ENCODE assay signal across 2 cellular contexts in genomic region chr9:34797367-34797766, GRCh38.
TF ChIP-seq lines count a peak whose summit lies in the region.

No MANE protein-coding gene starts in this region.

TF ChIP-seq in GM23338, 12 proteins besides CTCF, POLR2A, EP300 and RAD21 (continued from another document):
- TF ChIP-seq ZNF462 (CRISPR knock-in tag; IDR thresholded peaks at IDR 0.05) = no peak
- TF ChIP-seq NANOG (IDR thresholded peaks at IDR 0.05; ENCODE audit: borderline replicate concordance) = no peak
- no peak for TF ChIP-seq EZH2 (IDR thresholded peaks at IDR 0.05; ENCODE audit: low read depth, unreplicated experiment)
- TF ChIP-seq EZH2phosphoT487 (IDR thresholded peaks at IDR 0.05; ENCODE audit: unreplicated experiment) = no peak
- TF ChIP-seq STAT1 (IDR thresholded peaks at IDR 0.05; ENCODE audit: unreplicated experiment) = no peak
- no peak for TF ChIP-seq JUNB (IDR thresholded peaks at IDR 0.05; ENCODE audit: unreplicated experiment)
- no peak for TF ChIP-seq POLR2AphosphoS5 (IDR thresholded peaks at IDR 0.05; ENCODE audit: low read depth)
- TF ChIP-seq ZNF114 (CRISPR knock-in tag; IDR thresholded peaks at IDR 0.05) = no peak
- no peak for TF ChIP-seq REST (IDR thresholded peaks at IDR 0.05; ENCODE audit: unreplicated experiment)
- no peak for TF ChIP-seq CREB1 (CRISPR knock-in tag; IDR thresholded peaks at IDR 0.05; ENCODE audit: low read depth)
- TF ChIP-seq ETS1 (IDR thresholded peaks at IDR 0.05) = no peak

TF ChIP-seq in IMR-90, 13 proteins besides CTCF, POLR2A, EP300 and RAD21 (continued from another document):
- TF ChIP-seq FOS (IDR thresholded peaks at IDR 0.05; ENCODE audit: low read depth, low read length) = no peak
- TF ChIP-seq ELK1 (IDR thresholded peaks at IDR 0.05; ENCODE audit: borderline replicate concordance, low read depth, low read length) = no peak
- no peak for TF ChIP-seq RCOR1 (IDR thresholded peaks at IDR 0.05; ENCODE audit: insufficient replicate concordance, low read length)
- TF ChIP-seq CEBPB (IDR thresholded peaks at IDR 0.05; ENCODE audit: low read depth, low read length) = no peak
- no peak for TF ChIP-seq MXI1 (IDR thresholded peaks at IDR 0.05; ENCODE audit: borderline replicate concordance, low read depth, low read length)
- TF ChIP-seq MAFK (IDR thresholded peaks at IDR 0.05; ENCODE audit: low read depth, low read length) = no peak
- TF ChIP-seq BHLHE40 (IDR thresholded peaks at IDR 0.05; ENCODE audit: low read depth, low read length) = no peak
- no peak for TF ChIP-seq MAZ (IDR thresholded peaks at IDR 0.05; ENCODE audit: borderline replicate concordance, low read depth, low read length)
- TF ChIP-seq NFE2L2 (IDR thresholded peaks at IDR 0.05; ENCODE audit: low read depth, low read length) = no peak
- no peak for TF ChIP-seq CHD1 (IDR thresholded peaks at IDR 0.05; ENCODE audit: low read depth, low read length)
